Comparison of ENCODE assay signal across 1 cellular context in the genomic region with DNA sequence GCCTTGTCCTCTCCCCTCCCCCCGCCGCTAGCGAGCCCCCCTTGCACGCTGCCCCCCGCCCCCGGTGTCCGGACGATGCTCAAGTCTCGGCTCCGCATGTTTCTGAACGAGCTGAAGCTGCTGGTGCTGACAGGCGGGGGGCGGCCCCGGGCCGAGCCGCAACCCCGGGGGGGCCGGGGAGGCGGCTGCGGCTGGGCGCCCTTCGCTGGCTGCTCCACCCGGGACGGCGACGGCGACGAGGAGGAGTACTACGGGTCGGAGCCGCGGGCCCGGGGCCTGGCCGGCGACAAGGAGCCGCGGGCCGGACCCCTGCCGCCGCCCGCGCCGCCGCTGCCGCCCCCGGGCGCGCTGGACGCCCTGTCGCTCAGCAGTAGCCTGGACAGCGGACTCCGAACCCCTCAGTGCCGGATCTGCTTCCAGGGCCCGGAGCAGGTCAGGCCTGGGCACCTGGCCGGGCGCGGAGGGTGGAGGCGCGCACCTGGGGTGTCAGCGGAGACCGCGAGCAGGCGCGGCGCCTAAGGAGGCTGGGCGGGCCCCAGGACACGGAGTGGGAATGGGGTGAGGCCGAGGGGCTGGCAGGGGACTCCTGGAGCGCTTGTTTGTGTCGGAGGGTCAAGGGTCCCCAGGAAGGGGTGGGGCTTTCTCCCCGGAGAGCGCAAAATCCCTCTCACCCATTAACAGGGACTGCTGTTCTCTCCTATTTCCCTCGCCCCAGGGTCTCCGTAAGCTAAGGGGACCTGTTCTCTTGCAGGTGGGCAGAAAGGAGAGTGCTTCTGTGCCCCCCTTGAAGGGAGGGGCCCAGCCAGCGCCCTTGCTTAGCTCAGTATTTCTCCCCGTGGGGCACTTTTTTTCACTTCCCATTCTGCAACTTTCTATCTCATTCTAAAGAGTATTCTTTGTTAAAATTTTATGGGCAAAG.
TF ChIP-seq lines count a peak whose summit lies in the region.

No MANE protein-coding gene starts in this region.

TF ChIP-seq in HepG2, 621 proteins besides CTCF, POLR2A, EP300 and RAD21 (continues in another document):
- TF ChIP-seq, protein P1, sequence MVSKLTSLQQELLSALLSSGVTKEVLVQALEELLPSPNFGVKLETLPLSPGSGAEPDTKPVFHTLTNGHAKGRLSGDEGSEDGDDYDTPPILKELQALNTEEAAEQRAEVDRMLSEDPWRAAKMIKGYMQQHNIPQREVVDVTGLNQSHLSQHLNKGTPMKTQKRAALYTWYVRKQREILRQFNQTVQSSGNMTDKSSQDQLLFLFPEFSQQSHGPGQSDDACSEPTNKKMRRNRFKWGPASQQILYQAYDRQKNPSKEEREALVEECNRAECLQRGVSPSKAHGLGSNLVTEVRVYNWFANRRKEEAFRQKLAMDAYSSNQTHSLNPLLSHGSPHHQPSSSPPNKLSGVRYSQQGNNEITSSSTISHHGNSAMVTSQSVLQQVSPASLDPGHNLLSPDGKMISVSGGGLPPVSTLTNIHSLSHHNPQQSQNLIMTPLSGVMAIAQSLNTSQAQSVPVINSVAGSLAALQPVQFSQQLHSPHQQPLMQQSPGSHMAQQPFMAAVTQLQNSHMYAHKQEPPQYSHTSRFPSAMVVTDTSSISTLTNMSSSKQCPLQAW (CRISPR knock-in tag; IDR thresholded peaks at IDR 0.05): peak; percentile 61; the same call in 1 of the 2 replicates
- TF ChIP-seq ZNF232 (CRISPR knock-in tag; IDR thresholded peaks at IDR 0.05; ENCODE audit: borderline replicate concordance) (peak; percentile 66; the same call in 1 of the 2 replicates), CHCHD3 (CRISPR knock-in tag; IDR thresholded peaks at IDR 0.05) (no peak), JUNB (CRISPR knock-in tag; IDR thresholded peaks at IDR 0.05; ENCODE audit: borderline replicate concordance) (no peak), ZNF510 (CRISPR knock-in tag; IDR thresholded peaks at IDR 0.05; ENCODE audit: low read depth) (no peak), IRF9 (CRISPR knock-in tag; IDR thresholded peaks at IDR 0.05; ENCODE audit: borderline replicate concordance) (no peak; the same call in 1 of the 2 replicates), ZNF598 (CRISPR knock-in tag; IDR thresholded peaks at IDR 0.05; ENCODE audit: borderline replicate concordance) (no peak), PITX1 (CRISPR knock-in tag; IDR thresholded peaks at IDR 0.05) (no peak), ZNF564 (CRISPR knock-in tag; IDR thresholded peaks at IDR 0.05) (no peak), ZSCAN30 (CRISPR knock-in tag; IDR thresholded peaks at IDR 0.05) (no peak), HOXA9 (CRISPR knock-in tag; IDR thresholded peaks at IDR 0.05; ENCODE audit: borderline replicate concordance) (no peak), KDM1A (CRISPR knock-in tag; IDR thresholded peaks at IDR 0.05) (no peak), ATRX (CRISPR knock-in tag; IDR thresholded peaks at IDR 0.05; ENCODE audit: borderline replicate concordance) (no peak), ZNF329 (CRISPR knock-in tag; IDR thresholded peaks at IDR 0.05; ENCODE audit: low read depth) (no peak), ZNF12 (CRISPR knock-in tag; IDR thresholded peaks at IDR 0.05) (no peak), FUBP1 (CRISPR knock-in tag; IDR thresholded peaks at IDR 0.05; ENCODE audit: borderline replicate concordance) (no peak), ZFP36L1 (CRISPR knock-in tag; IDR thresholded peaks at IDR 0.05) (no peak), AKAP8 (CRISPR knock-in tag; IDR thresholded peaks at IDR 0.05) (no peak), ZBTB3 (CRISPR knock-in tag; IDR thresholded peaks at IDR 0.05; ENCODE audit: borderline replicate concordance, low read depth) (peak; percentile 28; the same call in 1 of the 2 replicates), ZNF3 (CRISPR knock-in tag; IDR thresholded peaks at IDR 0.05) (no peak), TOPORS (CRISPR knock-in tag; IDR thresholded peaks at IDR 0.05) (no peak), ZNF205 (CRISPR knock-in tag; IDR thresholded peaks at IDR 0.05) (peak; percentile 70; the same call in 1 of the 2 replicates), ETV6 (CRISPR knock-in tag; conservative IDR thresholded peaks at IDR 0.05) (no peak), CEBPG (CRISPR knock-in tag; IDR thresholded peaks at IDR 0.05) (no peak), MEIS2 (CRISPR knock-in tag; IDR thresholded peaks at IDR 0.05) (no peak), ZNF282 (IDR thresholded peaks at IDR 0.05; ENCODE audit: partially characterized antibody) (no peak), IRF1 (CRISPR knock-in tag; IDR thresholded peaks at IDR 0.05; ENCODE audit: low read depth) (no peak), MEIS1 (CRISPR knock-in tag; IDR thresholded peaks at IDR 0.05; ENCODE audit: borderline replicate concordance) (no peak), PBX3 (CRISPR knock-in tag; IDR thresholded peaks at IDR 0.05; ENCODE audit: borderline replicate concordance) (no peak)
- TF ChIP-seq, protein P2, sequence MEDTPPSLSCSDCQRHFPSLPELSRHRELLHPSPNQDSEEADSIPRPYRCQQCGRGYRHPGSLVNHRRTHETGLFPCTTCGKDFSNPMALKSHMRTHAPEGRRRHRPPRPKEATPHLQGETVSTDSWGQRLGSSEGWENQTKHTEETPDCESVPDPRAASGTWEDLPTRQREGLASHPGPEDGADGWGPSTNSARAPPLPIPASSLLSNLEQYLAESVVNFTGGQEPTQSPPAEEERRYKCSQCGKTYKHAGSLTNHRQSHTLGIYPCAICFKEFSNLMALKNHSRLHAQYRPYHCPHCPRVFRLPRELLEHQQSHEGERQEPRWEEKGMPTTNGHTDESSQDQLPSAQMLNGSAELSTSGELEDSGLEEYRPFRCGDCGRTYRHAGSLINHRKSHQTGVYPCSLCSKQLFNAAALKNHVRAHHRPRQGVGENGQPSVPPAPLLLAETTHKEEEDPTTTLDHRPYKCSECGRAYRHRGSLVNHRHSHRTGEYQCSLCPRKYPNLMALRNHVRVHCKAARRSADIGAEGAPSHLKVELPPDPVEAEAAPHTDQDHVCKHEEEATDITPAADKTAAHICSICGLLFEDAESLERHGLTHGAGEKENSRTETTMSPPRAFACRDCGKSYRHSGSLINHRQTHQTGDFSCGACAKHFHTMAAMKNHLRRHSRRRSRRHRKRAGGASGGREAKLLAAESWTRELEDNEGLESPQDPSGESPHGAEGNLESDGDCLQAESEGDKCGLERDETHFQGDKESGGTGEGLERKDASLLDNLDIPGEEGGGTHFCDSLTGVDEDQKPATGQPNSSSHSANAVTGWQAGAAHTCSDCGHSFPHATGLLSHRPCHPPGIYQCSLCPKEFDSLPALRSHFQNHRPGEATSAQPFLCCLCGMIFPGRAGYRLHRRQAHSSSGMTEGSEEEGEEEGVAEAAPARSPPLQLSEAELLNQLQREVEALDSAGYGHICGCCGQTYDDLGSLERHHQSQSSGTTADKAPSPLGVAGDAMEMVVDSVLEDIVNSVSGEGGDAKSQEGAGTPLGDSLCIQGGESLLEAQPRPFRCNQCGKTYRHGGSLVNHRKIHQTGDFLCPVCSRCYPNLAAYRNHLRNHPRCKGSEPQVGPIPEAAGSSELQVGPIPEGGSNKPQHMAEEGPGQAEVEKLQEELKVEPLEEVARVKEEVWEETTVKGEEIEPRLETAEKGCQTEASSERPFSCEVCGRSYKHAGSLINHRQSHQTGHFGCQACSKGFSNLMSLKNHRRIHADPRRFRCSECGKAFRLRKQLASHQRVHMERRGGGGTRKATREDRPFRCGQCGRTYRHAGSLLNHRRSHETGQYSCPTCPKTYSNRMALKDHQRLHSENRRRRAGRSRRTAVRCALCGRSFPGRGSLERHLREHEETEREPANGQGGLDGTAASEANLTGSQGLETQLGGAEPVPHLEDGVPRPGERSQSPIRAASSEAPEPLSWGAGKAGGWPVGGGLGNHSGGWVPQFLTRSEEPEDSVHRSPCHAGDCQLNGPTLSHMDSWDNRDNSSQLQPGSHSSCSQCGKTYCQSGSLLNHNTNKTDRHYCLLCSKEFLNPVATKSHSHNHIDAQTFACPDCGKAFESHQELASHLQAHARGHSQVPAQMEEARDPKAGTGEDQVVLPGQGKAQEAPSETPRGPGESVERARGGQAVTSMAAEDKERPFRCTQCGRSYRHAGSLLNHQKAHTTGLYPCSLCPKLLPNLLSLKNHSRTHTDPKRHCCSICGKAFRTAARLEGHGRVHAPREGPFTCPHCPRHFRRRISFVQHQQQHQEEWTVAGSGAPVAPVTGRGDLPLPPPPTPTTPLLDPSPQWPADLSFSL (CRISPR knock-in tag; IDR thresholded peaks at IDR 0.05): no peak
- TF ChIP-seq, protein P3, sequence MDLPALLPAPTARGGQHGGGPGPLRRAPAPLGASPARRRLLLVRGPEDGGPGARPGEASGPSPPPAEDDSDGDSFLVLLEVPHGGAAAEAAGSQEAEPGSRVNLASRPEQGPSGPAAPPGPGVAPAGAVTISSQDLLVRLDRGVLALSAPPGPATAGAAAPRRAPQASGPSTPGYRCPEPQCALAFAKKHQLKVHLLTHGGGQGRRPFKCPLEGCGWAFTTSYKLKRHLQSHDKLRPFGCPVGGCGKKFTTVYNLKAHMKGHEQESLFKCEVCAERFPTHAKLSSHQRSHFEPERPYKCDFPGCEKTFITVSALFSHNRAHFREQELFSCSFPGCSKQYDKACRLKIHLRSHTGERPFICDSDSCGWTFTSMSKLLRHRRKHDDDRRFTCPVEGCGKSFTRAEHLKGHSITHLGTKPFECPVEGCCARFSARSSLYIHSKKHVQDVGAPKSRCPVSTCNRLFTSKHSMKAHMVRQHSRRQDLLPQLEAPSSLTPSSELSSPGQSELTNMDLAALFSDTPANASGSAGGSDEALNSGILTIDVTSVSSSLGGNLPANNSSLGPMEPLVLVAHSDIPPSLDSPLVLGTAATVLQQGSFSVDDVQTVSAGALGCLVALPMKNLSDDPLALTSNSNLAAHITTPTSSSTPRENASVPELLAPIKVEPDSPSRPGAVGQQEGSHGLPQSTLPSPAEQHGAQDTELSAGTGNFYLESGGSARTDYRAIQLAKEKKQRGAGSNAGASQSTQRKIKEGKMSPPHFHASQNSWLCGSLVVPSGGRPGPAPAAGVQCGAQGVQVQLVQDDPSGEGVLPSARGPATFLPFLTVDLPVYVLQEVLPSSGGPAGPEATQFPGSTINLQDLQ (CRISPR knock-in tag; IDR thresholded peaks at IDR 0.05): no peak
- TF ChIP-seq, protein P4, sequence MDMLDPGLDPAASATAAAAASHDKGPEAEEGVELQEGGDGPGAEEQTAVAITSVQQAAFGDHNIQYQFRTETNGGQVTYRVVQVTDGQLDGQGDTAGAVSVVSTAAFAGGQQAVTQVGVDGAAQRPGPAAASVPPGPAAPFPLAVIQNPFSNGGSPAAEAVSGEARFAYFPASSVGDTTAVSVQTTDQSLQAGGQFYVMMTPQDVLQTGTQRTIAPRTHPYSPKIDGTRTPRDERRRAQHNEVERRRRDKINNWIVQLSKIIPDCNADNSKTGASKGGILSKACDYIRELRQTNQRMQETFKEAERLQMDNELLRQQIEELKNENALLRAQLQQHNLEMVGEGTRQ (IDR thresholded peaks at IDR 0.05; ENCODE audit: low read depth, low read length): no peak
- TF ChIP-seq, protein P4 (CRISPR knock-in tag; IDR thresholded peaks at IDR 0.05; ENCODE audit: borderline replicate concordance): no peak
